31 cellular contexts compared by ENCODE assay signal in the genomic region with DNA sequence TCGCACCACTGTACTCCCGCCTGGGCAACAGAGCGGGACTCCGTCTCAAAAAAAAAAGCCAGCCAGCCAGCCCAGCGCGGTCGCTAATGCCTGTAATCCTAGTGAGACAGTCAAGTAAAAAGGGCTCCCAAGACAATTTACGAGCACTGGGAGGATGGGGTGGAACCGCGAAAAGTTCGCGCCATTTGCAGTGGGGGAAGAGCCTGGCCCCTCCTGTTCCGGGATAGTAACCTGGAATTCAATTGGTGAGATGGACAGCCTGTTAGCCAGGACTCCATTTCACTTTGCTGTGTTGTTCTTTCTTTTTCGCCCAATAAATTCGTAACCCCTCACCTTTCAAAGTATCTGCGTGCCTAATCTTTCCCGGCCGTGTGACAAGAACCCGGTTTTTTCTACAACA.
"Had no signal": no experiment of that assay in that cellular context is flagged by ENCODE, and none has a peak within 500 bp of the region (broad histone marks: within the 10 kb centered on the region; RNA-seq: fewer than 3 reads in every experiment).

No MANE protein-coding gene starts in this region.

- H3K36me3 ChIP-seq: brain microvascular endothelial cell, esophagus muscularis mucosa, gastroesophageal sphincter, heart right ventricle had no signal

- DNase-seq: activated CD4-positive, alpha-beta T cell treated with anti-CD3 and anti-CD28 coated beads for 4 hours; activated CD4-positive, alpha-beta T cell treated with anti-CD3 and anti-CD28 coated beads, Interleukin-2, amount 50 U/mL, for 1 hour; activated CD4-positive, alpha-beta T cell treated with anti-CD3 and anti-CD28 coated beads, Interleukin-2, amount 50 U/mL, for 48 hours; activated CD4-positive, CD25-positive, alpha-beta regulatory T cell; activated CD4-positive, CD25-positive, alpha-beta regulatory T cell treated with anti-CD3 and anti-CD28 coated beads, Interleukin-2, amount 50 U/mL, for 72 hours; activated CD8-positive, alpha-beta memory T cell treated with anti-CD3 and anti-CD28 coated beads for 24 hours; activated CD8-positive, alpha-beta T cell treated with anti-CD3 and anti-CD28 coated beads for 36 hours; activated effector memory CD4-positive, alpha-beta T cell treated with Interleukin-2 at 50 U/mL for 16 hours; activated gamma-delta T cell treated with Interleukin-2 at 50 U/mL for 16 hours; activated naive CD4-positive, alpha-beta T cell treated with anti-CD3 and anti-CD28 coated beads, Interleukin-2, amount 50 U/mL, for 16 hours; activated naive CD4-positive, alpha-beta T cell treated with Interleukin-2 at 50 U/mL for 16 hours; activated T-cell treated with anti-CD3 and anti-CD28 coated beads, Interleukin-2, amount 50 U/mL, for 4 hours; amniotic stem cell; anterior cingulate cortex; brain microvascular endothelial cell; dorsolateral prefrontal cortex; effector memory CD4-positive, alpha-beta T cell; erythroblast; foreskin melanocyte; heart right ventricle; T-helper 1 cell; T-helper 17 cell; T1000 had no signal

- H3K27ac ChIP-seq: brain microvascular endothelial cell, coronary artery, dorsolateral prefrontal cortex, esophagus muscularis mucosa, gastroesophageal sphincter, heart right ventricle had no signal

- H3K27me3 Mint-ChIP-seq: activated CD8-positive, alpha-beta T cell treated with anti-CD3 and anti-CD28 coated beads for 36 hours; activated naive CD8-positive, alpha-beta T cell; activated T-helper 17 cell treated with anti-CD3 and anti-CD28 coated beads, Interleukin-2, amount 50 U/mL, for 72 hours; central memory CD8-positive, alpha-beta T cell; dendritic cell treated with granulocyte-macrophage colony-stimulating factor and Interleukin-4, amounts not matched to agents 40 ng/mL and 50 ng/mL, for 4 days; T-helper 17 cell had no signal

- H3K9me3 ChIP-seq: esophagus muscularis mucosa, gastroesophageal sphincter had no signal

- H3K4me3 ChIP-seq: coronary artery, dorsolateral prefrontal cortex, esophagus muscularis mucosa, gastroesophageal sphincter, heart right ventricle had no signal

- ATAC-seq: activated CD8-positive, alpha-beta T cell treated with anti-CD3 and anti-CD28 coated beads for 36 hours; activated T-cell treated with anti-CD3 and anti-CD28 coated beads, Interleukin-2, amount 50 U/mL, for 4 hours; activated T-helper 17 cell treated with anti-CD3 and anti-CD28 coated beads, Interleukin-2, amount 50 U/mL, for 72 hours; gastroesophageal sphincter; heart right ventricle; T-helper 17 cell had no signal

- H3K9me3 Mint-ChIP-seq: activated T-cell treated with anti-CD3 and anti-CD28 coated beads, Interleukin-2, amount 50 U/mL, for 4 hours; activated T-helper 17 cell treated with anti-CD3 and anti-CD28 coated beads, Interleukin-2, amount 50 U/mL, for 72 hours; central memory CD8-positive, alpha-beta T cell; dendritic cell treated with granulocyte-macrophage colony-stimulating factor and Interleukin-4, amounts not matched to agents 40 ng/mL and 50 ng/mL, for 4 days; T-helper 2 cell treated with Interferon-gamma antibody and Interleukin-4, amounts not matched to agents 5 μg/mL and 100 μg/mL, for 36 hours had no signal

- H3K27me3 ChIP-seq: brain microvascular endothelial cell, dorsolateral prefrontal cortex, esophagus muscularis mucosa, gastroesophageal sphincter, heart right ventricle had no signal

- H3K4me3 Mint-ChIP-seq: activated CD8-positive, alpha-beta T cell treated with anti-CD3 and anti-CD28 coated beads for 36 hours; activated naive CD8-positive, alpha-beta T cell; activated T-cell treated with anti-CD3 and anti-CD28 coated beads, Interleukin-2, amount 50 U/mL, for 4 hours; activated T-helper 17 cell treated with anti-CD3 and anti-CD28 coated beads, Interleukin-2, amount 50 U/mL, for 72 hours; central memory CD8-positive, alpha-beta T cell; dendritic cell treated with granulocyte-macrophage colony-stimulating factor and Interleukin-4, amounts not matched to agents 40 ng/mL and 50 ng/mL, for 4 days; T-helper 17 cell; T-helper 2 cell treated with Interferon-gamma antibody and Interleukin-4, amounts not matched to agents 5 μg/mL and 100 μg/mL, for 36 hours had no signal

- H3K27ac Mint-ChIP-seq: activated CD8-positive, alpha-beta T cell treated with anti-CD3 and anti-CD28 coated beads for 36 hours; activated naive CD8-positive, alpha-beta T cell; activated T-helper 17 cell treated with anti-CD3 and anti-CD28 coated beads, Interleukin-2, amount 50 U/mL, for 72 hours; dendritic cell treated with granulocyte-macrophage colony-stimulating factor and Interleukin-4, amounts not matched to agents 40 ng/mL and 50 ng/mL, for 4 days; T-helper 17 cell; T-helper 2 cell treated with Interferon-gamma antibody and Interleukin-4, amounts not matched to agents 5 μg/mL and 100 μg/mL, for 36 hours had no signal
